ENCODE assay signal across 27 cellular contexts in genomic region chr15:48131324-48131723, GRCh38. TPM values are rescaled to one million over a fixed set of nuclear protein-coding genes. Genes with fewer than 3 reads are reported as not detected.
"Had no signal": no experiment of that assay in that cellular context is flagged by ENCODE, and none has a peak within 500 bp of the region (broad histone marks: within the 10 kb centered on the region; RNA-seq: fewer than 3 reads in every experiment).

No MANE protein-coding gene starts in this region.

- H3K4me1 Mint-ChIP-seq: memory B cell; natural killer cell; stimulated activated naive B cell treated with anti-CD40 and anti-IgM and Interleukin-4, amounts not matched to agents 10 μg/mL and 1 μg/mL and 100 μg/mL, for 72 hours had no signal

- H3K27ac Mint-ChIP-seq: memory B cell; natural killer cell; stimulated activated naive B cell treated with anti-CD40 and anti-IgM and Interleukin-4, amounts not matched to agents 10 μg/mL and 1 μg/mL and 100 μg/mL, for 72 hours; stimulated activated naive CD8-positive, alpha-beta T cell treated with anti-CD3 and anti-CD28 coated beads, Interleukin-15, Interleukin-2, amounts not matched to agents 100 ng/mL and 50 ng/mL, for 24 hours had no signal

- H3K4me1 ChIP-seq: gastrocnemius medialis, psoas muscle, suprapubic skin, transverse colon, upper lobe of right lung, uterus had no signal

- ATAC-seq: esophagus mucosa, gastrocnemius medialis, left lobe of liver, natural killer cell, psoas muscle, right cardiac atrium, upper lobe of right lung had no signal

- H3K27me3 ChIP-seq: dorsolateral prefrontal cortex, gastrocnemius medialis, ovary, sigmoid colon, suprapubic skin, transverse colon, upper lobe of right lung, uterus had no signal

- H3K27ac ChIP-seq: dorsolateral prefrontal cortex, gastrocnemius medialis, ovary, psoas muscle, sigmoid colon, suprapubic skin, transverse colon, upper lobe of right lung, uterus had no signal

- DNase-seq: dorsolateral prefrontal cortex; effector CD4-positive, alpha-beta T cell; foreskin fibroblast; gastrocnemius medialis; head of caudate nucleus; kidney; natural killer cell; occipital lobe; ovary; posterior cingulate gyrus; psoas muscle; right cardiac atrium; sigmoid colon; stimulated activated naive B cell treated with anti-CD40 and anti-IgM and Interleukin-4, amounts not matched to agents 10 μg/mL and 1 μg/mL and 100 μg/mL, for 72 hours; transverse colon; upper lobe of right lung; uterus had no signal

- FAIRE-seq: kidney had no signal

- H3K36me3 Mint-ChIP-seq: memory B cell, natural killer cell had no signal

- H3K9me3 ChIP-seq: gastrocnemius medialis, ovary, psoas muscle, sigmoid colon, suprapubic skin, transverse colon, upper lobe of right lung, uterus had no signal

- H3K9me3 Mint-ChIP-seq: memory B cell; stimulated activated naive CD8-positive, alpha-beta T cell treated with anti-CD3 and anti-CD28 coated beads, Interleukin-15, Interleukin-2, amounts not matched to agents 100 ng/mL and 50 ng/mL, for 24 hours had no signal

- H3K4me3 Mint-ChIP-seq: memory B cell; natural killer cell; stimulated activated naive B cell treated with anti-CD40 and anti-IgM and Interleukin-4, amounts not matched to agents 10 μg/mL and 1 μg/mL and 100 μg/mL, for 72 hours; stimulated activated naive CD8-positive, alpha-beta T cell treated with anti-CD3 and anti-CD28 coated beads, Interleukin-15, Interleukin-2, amounts not matched to agents 100 ng/mL and 50 ng/mL, for 24 hours had no signal

RNA-seq across cellular contexts. Expression of gene SLC24A5, which starts 10.5 kb away (rescaled TPM):
- total RNA-seq: esophagus mucosa, gastrocnemius medialis, glomerular endothelial cell, kidney, left lobe of liver, liver, lung, natural killer cell, occipital lobe, ovary, psoas muscle, renal cortical epithelial cell, right cardiac atrium, skeletal muscle tissue, transverse colon had no signal
- polyA plus RNA-seq: liver, ovary, psoas muscle, right cardiac atrium, sigmoid colon had no signal
